8 cellular contexts compared by ENCODE assay signal in genomic region chr3:136163607-136164006, GRCh38. TPM values are rescaled to one million over a fixed set of nuclear protein-coding genes. Genes with fewer than 3 reads are reported as not detected.
DNase-seq lines count a peak whose midpoint lies in the region; ATAC-seq and TF ChIP-seq lines count a peak whose summit lies in the region.
"Not testable (repeated sequence)": the region's sequence is repeated elsewhere in the genome, so short reads cannot be mapped to it uniquely, and the experiment has no call there.

No MANE protein-coding gene starts in this region.

- DNase-seq in CD4-positive, alpha-beta memory T cell; T-helper 2 cell treated with Interferon-gamma antibody and Interleukin-4, amounts not matched to agents 5 μg/mL and 100 μg/mL, for 36 hours (ENCODE audit: low spot score); natural killer cell; stimulated activated effector memory CD8-positive, alpha-beta T cell treated with anti-CD3 and anti-CD28 coated beads, Interleukin-12 subunit alpha, Interleukin-12 subunit beta, amount 100 ng/mL, for 72 hours (ENCODE audit: low spot score in 2 of 2): not testable (repeated sequence)
- DNase-seq in NCI-H524 treated with DMSO at 0.1 percent for 48 hours (lab: John Stamatoyannopoulos, UW) (peak; percentile 81), endothelial cell (ENCODE audit: low spot score) (peak; percentile 8)

- not testable (repeated sequence) for H3K9me3 ChIP-seq in CD4-positive, alpha-beta memory T cell (ENCODE audit: control insufficient read depth in 1 of 2, low read length in 2 of 2); HUES48 (ENCODE audit: control insufficient read depth, insufficient read depth, low read length)

- CTCF ChIA-PET in CD4-positive, alpha-beta memory T cell (lab: Charles Lee; ENCODE audit: partially characterized antibody) = interaction anchor here (1.5 kb wide), 1 partner anchor 589 kb away, joined by 4 read pairs; no protein-coding TSS in a partner anchor

- H3K9me3 Mint-ChIP-seq in CD4-positive, alpha-beta memory T cell; T-helper 2 cell treated with Interferon-gamma antibody and Interleukin-4, amounts not matched to agents 5 μg/mL and 100 μg/mL, for 36 hours; activated naive CD4-positive, alpha-beta T cell treated with anti-CD3 and anti-CD28 coated beads, Interleukin-2, amount 50 U/mL, for 24 hours; endothelial cell (ENCODE audit: unreplicated experiment); natural killer cell; stimulated activated effector memory CD8-positive, alpha-beta T cell treated with anti-CD3 and anti-CD28 coated beads, Interleukin-12 subunit alpha, Interleukin-12 subunit beta, amount 100 ng/mL, for 72 hours: not testable (repeated sequence)

- peaks cover 10 to 13% of the 10 kb centered on the region in 2 donors for H3K36me3 Mint-ChIP-seq in CD4-positive, alpha-beta memory T cell
- H3K36me3 Mint-ChIP-seq in T-helper 2 cell treated with Interferon-gamma antibody and Interleukin-4, amounts not matched to agents 5 μg/mL and 100 μg/mL, for 36 hours (ENCODE audit: low read depth) = peaks cover 24% of the 10 kb centered on the region
- H3K36me3 Mint-ChIP-seq in activated naive CD4-positive, alpha-beta T cell treated with anti-CD3 and anti-CD28 coated beads, Interleukin-2, amount 50 U/mL, for 24 hours; endothelial cell (ENCODE audit: low read depth, unreplicated experiment); natural killer cell; stimulated activated effector memory CD8-positive, alpha-beta T cell treated with anti-CD3 and anti-CD28 coated beads, Interleukin-12 subunit alpha, Interleukin-12 subunit beta, amount 100 ng/mL, for 72 hours: not testable (repeated sequence)

- H3K27ac Mint-ChIP-seq in CD4-positive, alpha-beta memory T cell = peak overlapping the region; percentile 2 to 82 (median 64)
- peak overlapping the region; percentile 19 for H3K27ac Mint-ChIP-seq in T-helper 2 cell treated with Interferon-gamma antibody and Interleukin-4, amounts not matched to agents 5 μg/mL and 100 μg/mL, for 36 hours
- H3K27ac Mint-ChIP-seq in activated naive CD4-positive, alpha-beta T cell treated with anti-CD3 and anti-CD28 coated beads, Interleukin-2, amount 50 U/mL, for 24 hours = peak overlapping the region; percentile 92
- H3K27ac Mint-ChIP-seq in endothelial cell (ENCODE audit: unreplicated experiment) (peak overlapping the region; percentile 96), natural killer cell (peak overlapping the region; percentile 79 to 83)
- H3K27ac Mint-ChIP-seq in stimulated activated effector memory CD8-positive, alpha-beta T cell treated with anti-CD3 and anti-CD28 coated beads, Interleukin-12 subunit alpha, Interleukin-12 subunit beta, amount 100 ng/mL, for 72 hours = peak overlapping the region; percentile 30

- H3K27me3 Mint-ChIP-seq in CD4-positive, alpha-beta memory T cell; T-helper 2 cell treated with Interferon-gamma antibody and Interleukin-4, amounts not matched to agents 5 μg/mL and 100 μg/mL, for 36 hours (ENCODE audit: low read depth); activated naive CD4-positive, alpha-beta T cell treated with anti-CD3 and anti-CD28 coated beads, Interleukin-2, amount 50 U/mL, for 24 hours; endothelial cell (ENCODE audit: unreplicated experiment); natural killer cell (ENCODE audit: low read depth in 2 of 2): not testable (repeated sequence)

- not testable (repeated sequence) for H3K27me3 ChIP-seq in CD4-positive, alpha-beta memory T cell (ENCODE audit: insufficient read depth, low read length); HUES48 (ENCODE audit: control insufficient read depth, insufficient read depth, low read length)

- H3K4me1 Mint-ChIP-seq in CD4-positive, alpha-beta memory T cell = peaks cover 52 to 83% (median 68%) of the 10 kb centered on the region in 4 donors
- peaks cover 20% of the 10 kb centered on the region for H3K4me1 Mint-ChIP-seq in T-helper 2 cell treated with Interferon-gamma antibody and Interleukin-4, amounts not matched to agents 5 μg/mL and 100 μg/mL, for 36 hours (ENCODE audit: low read depth)
- H3K4me1 Mint-ChIP-seq in activated naive CD4-positive, alpha-beta T cell treated with anti-CD3 and anti-CD28 coated beads, Interleukin-2, amount 50 U/mL, for 24 hours = peaks cover 80% of the 10 kb centered on the region
- H3K4me1 Mint-ChIP-seq in endothelial cell (ENCODE audit: unreplicated experiment) = peaks cover 38% of the 10 kb centered on the region
- peaks cover 76 to 82% of the 10 kb centered on the region in 2 donors for H3K4me1 Mint-ChIP-seq in natural killer cell
- H3K4me1 Mint-ChIP-seq in stimulated activated effector memory CD8-positive, alpha-beta T cell treated with anti-CD3 and anti-CD28 coated beads, Interleukin-12 subunit alpha, Interleukin-12 subunit beta, amount 100 ng/mL, for 72 hours = peaks cover 70% of the 10 kb centered on the region

- peak overlapping the region in 7 of 8 donors; percentile 25 to 82 (median 41) for H3K4me3 Mint-ChIP-seq in CD4-positive, alpha-beta memory T cell
- not testable (repeated sequence) for H3K4me3 Mint-ChIP-seq in T-helper 2 cell treated with Interferon-gamma antibody and Interleukin-4, amounts not matched to agents 5 μg/mL and 100 μg/mL, for 36 hours; stimulated activated effector memory CD8-positive, alpha-beta T cell treated with anti-CD3 and anti-CD28 coated beads, Interleukin-12 subunit alpha, Interleukin-12 subunit beta, amount 100 ng/mL, for 72 hours
- peak overlapping the region; percentile 28 for H3K4me3 Mint-ChIP-seq in activated naive CD4-positive, alpha-beta T cell treated with anti-CD3 and anti-CD28 coated beads, Interleukin-2, amount 50 U/mL, for 24 hours
- H3K4me3 Mint-ChIP-seq in endothelial cell (ENCODE audit: unreplicated experiment) (peak overlapping the region; percentile 63), natural killer cell (peak overlapping the region; percentile 38)

- not testable (repeated sequence) for H3K36me3 ChIP-seq in CD4-positive, alpha-beta memory T cell (ENCODE audit: insufficient read depth, low read length); HUES48 (ENCODE audit: control insufficient read depth, insufficient read depth, low read length)

- not testable (repeated sequence) for H3K4me3 ChIP-seq in CD4-positive, alpha-beta memory T cell (ENCODE audit: low read length in 2 of 2); HUES48 (ENCODE audit: low read depth, low read length)

- peak in 2 of 3 donors; percentile 36 to 44 for ATAC-seq in natural killer cell
- not testable (repeated sequence) for ATAC-seq in stimulated activated effector memory CD8-positive, alpha-beta T cell treated with anti-CD3 and anti-CD28 coated beads, Interleukin-12 subunit alpha, Interleukin-12 subunit beta, amount 100 ng/mL, for 72 hours

- not testable (repeated sequence) for H3K9ac ChIP-seq in HUES48 (ENCODE audit: low read depth, low read length)

- peaks cover 85% of the 10 kb centered on the region for H3K4me1 ChIP-seq in CD4-positive, alpha-beta memory T cell (ENCODE audit: insufficient read depth, low read length)
- peaks cover 11% of the 10 kb centered on the region; the same call in 1 of the 2 replicates for H3K4me1 ChIP-seq in HUES48 (ENCODE audit: control insufficient read depth, insufficient read depth, low read length)

- POLR2A ChIA-PET in CD4-positive, alpha-beta memory T cell (lab: Charles Lee; ENCODE audit: partially characterized antibody) = interaction anchor here (1.0 to 1.4 kb wide), 4 partner anchors 12 to 33 kb away, joined by 3 to 5 read pairs (median 3); partner anchors contain the start of gene MSL2

- intact Hi-C loops in CD4-positive, alpha-beta memory T cell (cut with micrococcal nuclease); natural killer cell (cut with micrococcal nuclease): not testable (repeated sequence)

- not testable (repeated sequence) for H3K27ac ChIP-seq in CD4-positive, alpha-beta memory T cell (ENCODE audit: low read depth, low read length)
- peak overlapping the region; percentile 40 for H3K27ac ChIP-seq in HUES48 (ENCODE audit: low read depth, low read length)

- TF ChIP-seq CTCF in endothelial cell (IDR thresholded peaks at IDR 0.05; ENCODE audit: unreplicated experiment); natural killer cell (IDR thresholded peaks at IDR 0.05): not testable (repeated sequence)

RNA-seq across cellular contexts. Expression of gene MSL2, which starts 32.5 kb away (rescaled TPM):
- total RNA-seq in CD4-positive, alpha-beta memory T cell = 100 to 1,000 TPM in 1 of 2 experiments, 10 to 100 TPM in 1; 98.6 to 103 TPM
- 10 to 100 TPM; 36.3 to 41.1 TPM for polyA plus RNA-seq in CD4-positive, alpha-beta memory T cell
- total RNA-seq in endothelial cell (ENCODE audit: unreplicated experiment) = 44.7 TPM
- 100 to 1,000 TPM; 104 to 114 (median 110) TPM for total RNA-seq in natural killer cell

Comparison
In these comparisons a context has a peak if more than half of its experiments do, and no peak if none do; other contexts are left out.
1. H3K27ac Mint-ChIP-seq: peak in every context shown above with its lines; median percentile 96 in endothelial cell; 92 in activated naive CD4-positive, alpha-beta T cell treated with anti-CD3 and anti-CD28 coated beads, Interleukin-2, amount 50 U/mL, for 24 hours; 81 in natural killer cell; 64 in CD4-positive, alpha-beta memory T cell; 30 in stimulated activated effector memory CD8-positive, alpha-beta T cell treated with anti-CD3 and anti-CD28 coated beads, Interleukin-12 subunit alpha, Interleukin-12 subunit beta, amount 100 ng/mL, for 72 hours; 19 in T-helper 2 cell treated with Interferon-gamma antibody and Interleukin-4, amounts not matched to agents 5 μg/mL and 100 μg/mL, for 36 hours.